10 cellular contexts compared by ENCODE assay signal in genomic region chr9:6598249-6598725, GRCh38. TPM values are rescaled to one million over a fixed set of nuclear protein-coding genes. Genes with fewer than 3 reads are reported as not detected.
DNase-seq lines count a peak whose midpoint lies in the region; ATAC-seq and TF ChIP-seq lines count a peak whose summit lies in the region.
"Had no signal": no experiment of that assay in that cellular context is flagged by ENCODE, and none has a peak within 500 bp of the region (broad histone marks: within the 10 kb centered on the region; RNA-seq: fewer than 3 reads in every experiment).

No MANE protein-coding gene starts in this region.

- 77 to 87% methylated on average over 4 of the region's 4 CpGs for WGBS in body of pancreas, 2 donors
- WGBS in stomach, 5 donors = 75 to 87% (median 80%) methylated on average over 4 of the region's 4 CpGs

- H3K9me3 Mint-ChIP-seq in T-helper 1 cell treated with Interleukin-12 subunit alpha and Interleukin-12 subunit beta and Interleukin-4 antibody, amounts not matched to agents 30 μg/mL and 1 μg/mL, for 36 hours = no peaks in the 10 kb centered on the region
- no peaks in the 10 kb centered on the region for H3K9me3 Mint-ChIP-seq in nephron progenitor cell
- H3K9me3 Mint-ChIP-seq: CD4-positive, CD25-positive, alpha-beta regulatory T cell had no signal

- H3K36me3 Mint-ChIP-seq in T-helper 1 cell treated with Interleukin-12 subunit alpha and Interleukin-12 subunit beta and Interleukin-4 antibody, amounts not matched to agents 30 μg/mL and 1 μg/mL, for 36 hours (ENCODE audit: low read depth) = no peaks in the 10 kb centered on the region
- H3K36me3 Mint-ChIP-seq in nephron progenitor cell (ENCODE audit: low read depth) = no peaks in the 10 kb centered on the region
- H3K36me3 Mint-ChIP-seq: CD4-positive, CD25-positive, alpha-beta regulatory T cell had no signal

- H3K27ac ChIP-seq in body of pancreas (no peak overlapping the region), stomach (no peak overlapping the region), foreskin keratinocyte (no peak overlapping the region)

- peak overlapping the region; percentile 49 for H3K27ac Mint-ChIP-seq in T-helper 1 cell treated with Interleukin-12 subunit alpha and Interleukin-12 subunit beta and Interleukin-4 antibody, amounts not matched to agents 30 μg/mL and 1 μg/mL, for 36 hours
- no peak overlapping the region for H3K27ac Mint-ChIP-seq in nephron progenitor cell

- TF ChIP-seq POLR2A in body of pancreas (IDR thresholded peaks at IDR 0.05) = no peak
- TF ChIP-seq POLR2A in stomach (IDR thresholded peaks at IDR 0.05) = no peak

- H3K27me3 ChIP-seq in body of pancreas = peaks cover 0 to 3% of the 10 kb centered on the region in 2 donors
- H3K27me3 ChIP-seq in stomach = no peaks in the 10 kb centered on the region
- H3K27me3 ChIP-seq in foreskin keratinocyte = no peaks in the 10 kb centered on the region

- H3K4me1 Mint-ChIP-seq in T-helper 1 cell treated with Interleukin-12 subunit alpha and Interleukin-12 subunit beta and Interleukin-4 antibody, amounts not matched to agents 30 μg/mL and 1 μg/mL, for 36 hours (ENCODE audit: low read depth) = peaks cover 4% of the 10 kb centered on the region
- H3K4me1 Mint-ChIP-seq in nephron progenitor cell = no peaks in the 10 kb centered on the region

- no peak overlapping the region for H3K4me3 Mint-ChIP-seq in T-helper 1 cell treated with Interleukin-12 subunit alpha and Interleukin-12 subunit beta and Interleukin-4 antibody, amounts not matched to agents 30 μg/mL and 1 μg/mL, for 36 hours
- H3K4me3 Mint-ChIP-seq in nephron progenitor cell = no peak overlapping the region
- H3K4me3 Mint-ChIP-seq: CD4-positive, CD25-positive, alpha-beta regulatory T cell had no signal

- peak; percentile 16 for DNase-seq in stimulated activated naive CD4-positive, alpha-beta T cell treated with Interleukin-2 at 50 U/mL for 16 hours (lab: John Stamatoyannopoulos, UW)
- DNase-seq in stimulated activated naive CD4-positive, alpha-beta T cell (lab: John Stamatoyannopoulos, UW) = no peak
- DNase-seq in body of pancreas (no peak), nephron progenitor cell (no peak), stomach (no peak), foreskin keratinocyte (no peak)

- no peaks in the 10 kb centered on the region for H3K9me3 ChIP-seq in body of pancreas
- no peaks in the 10 kb centered on the region for H3K9me3 ChIP-seq in stomach

- intact Hi-C loops in body of pancreas (cut with DNase I) = no loop called here
- intact Hi-C loops in stomach (cut with DNase I; ENCODE audit: low total_unique reads) = no loop called here

- ATAC-seq in HG02840 (IDR thresholded peaks at IDR 0.05; ENCODE audit: low FRiP score, unreplicated experiment) (peak; percentile 97), body of pancreas (no peak), foreskin keratinocyte (no peak)

- H3K4me1 ChIP-seq in body of pancreas (no peaks in the 10 kb centered on the region), stomach (no peaks in the 10 kb centered on the region), foreskin keratinocyte (no peaks in the 10 kb centered on the region)

- no peak overlapping the region for H3K4me3 ChIP-seq in body of pancreas
- no peak overlapping the region for H3K4me3 ChIP-seq in stomach

- H3K36me3 ChIP-seq in body of pancreas (replicated peaks in 1 of 2; ENCODE audit: insufficient read depth in 1 of 2, low read depth in 2 of 2) = no peaks in the 10 kb centered on the region
- no peaks in the 10 kb centered on the region for H3K36me3 ChIP-seq in stomach

- no peak for TF ChIP-seq EP300 in stomach (IDR thresholded peaks at IDR 0.05)

- TF ChIP-seq CTCF in body of pancreas (IDR thresholded peaks at IDR 0.05) = no peak
- TF ChIP-seq CTCF in nephron progenitor cell (IDR thresholded peaks at IDR 0.05) = no peak
- TF ChIP-seq CTCF in stomach (IDR thresholded peaks at IDR 0.05) = no peak
- no peak for TF ChIP-seq CTCF in foreskin keratinocyte (conservative IDR thresholded peaks at IDR 0.05)

- no peaks in the 10 kb centered on the region for H3K27me3 Mint-ChIP-seq in T-helper 1 cell treated with Interleukin-12 subunit alpha and Interleukin-12 subunit beta and Interleukin-4 antibody, amounts not matched to agents 30 μg/mL and 1 μg/mL, for 36 hours (ENCODE audit: low read depth)
- peaks cover 3% of the 10 kb centered on the region for H3K27me3 Mint-ChIP-seq in nephron progenitor cell (ENCODE audit: low read depth, poor library complexity)
- H3K27me3 Mint-ChIP-seq: CD4-positive, CD25-positive, alpha-beta regulatory T cell had no signal

RNA-seq across cellular contexts. Expression of gene GLDC, which starts 47.2 kb away (rescaled TPM):
- not detected for total RNA-seq in body of pancreas
- total RNA-seq in stomach = 1 to 10 TPM in 1 of 5 donors, under 1 TPM in 1, not detected in 3; 0.37 to 2.2 TPM
- 1 to 10 TPM in 1 of 3 donors, under 1 TPM in 1, not detected in 1; 0.31 to 3.7 TPM for polyA plus RNA-seq in stomach
- total RNA-seq in foreskin keratinocyte = 0.99 and 1.3 TPM in 2 replicates
- polyA plus RNA-seq in foreskin keratinocyte = 0.90 and 0.95 TPM in 2 replicates
- total RNA-seq: CD4-positive, CD25-positive, alpha-beta regulatory T cell; OCI-LY7 had no signal
